In the genomic region with DNA sequence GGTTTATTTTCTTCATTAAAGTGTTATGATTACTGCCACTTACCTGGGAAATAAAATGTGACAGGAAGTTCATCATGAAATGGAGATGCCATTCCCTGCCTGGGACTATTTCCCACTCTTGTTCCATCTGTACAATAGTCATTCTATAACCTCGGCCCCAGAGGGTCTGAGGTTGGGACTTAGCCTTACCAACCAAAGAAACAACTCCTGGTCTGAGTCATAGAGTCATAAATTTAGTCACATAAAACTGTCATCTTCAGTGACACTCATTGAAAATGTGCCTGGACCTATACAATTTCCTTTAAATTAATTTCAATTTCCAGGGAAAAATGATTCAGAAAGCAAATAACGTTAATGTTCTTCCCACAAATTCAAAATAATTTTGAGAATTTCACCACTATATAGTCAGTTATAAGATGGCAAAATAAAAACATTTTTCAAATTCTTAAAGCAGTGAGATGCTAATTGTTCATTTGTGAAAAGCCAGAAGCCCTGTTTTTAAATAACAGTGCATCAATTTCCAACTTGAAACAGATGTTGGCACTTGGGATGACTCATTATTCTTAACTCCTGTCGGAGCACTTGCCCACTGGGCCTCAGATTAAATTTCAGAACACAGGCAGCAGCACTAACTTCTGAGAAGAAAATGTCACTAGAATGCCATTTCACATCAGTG, we compare ENCODE assay signal across 8 cellular contexts.
A peak's percentile ranks its signal among the peaks of the same experiment; 100 is the strongest.
DNase-seq lines count a peak whose midpoint lies in the region; ATAC-seq and TF ChIP-seq lines count a peak whose summit lies in the region.

No MANE protein-coding gene starts in this region.

- DNase-seq in GM04503 (ENCODE audit: low read depth), result peak; percentile 59
- DNase-seq in GM20000 (ENCODE audit: low spot score), result peak; percentile 34
- DNase-seq in dedifferentiated amniotic fluid mesenchymal stem cell (ENCODE audit: extremely low spot score), result peak; percentile 57
- no peak for DNase-seq in ureter (ENCODE audit: low spot score)
- DNase-seq in tibial nerve (ENCODE audit: low spot score in 2 of 2), result no peak
- no peak for DNase-seq in NCI-H2081 treated with DMSO at 0.1 percent for 48 hours (lab: John Stamatoyannopoulos, UW)
- DNase-seq in MV-4-11 (lab: John Stamatoyannopoulos, UW), result no peak

- no peaks in the 10 kb centered on the region for H3K4me1 ChIP-seq in tibial nerve

- 34 to 36% methylated on average over 3 of the region's 3 CpGs for WGBS in tibial nerve, 2 donors

- no peaks in the 10 kb centered on the region for H3K36me3 ChIP-seq in tibial nerve

- peaks cover 0 to 10% (median 4%) of the 10 kb centered on the region in 4 donors for H3K9me3 ChIP-seq in tibial nerve

- no peak overlapping the region for H3K4me3 ChIP-seq in tibial nerve

- TF ChIP-seq EP300 in tibial nerve (IDR thresholded peaks at IDR 0.05), result no peak

- TF ChIP-seq CTCF in GM20000 (IDR thresholded peaks at IDR 0.05; ENCODE audit: extremely low read depth, missing control alignments), result no peak
- no peak for TF ChIP-seq CTCF in tibial nerve (IDR thresholded peaks at IDR 0.05)

- TF ChIP-seq POLR2A in tibial nerve (IDR thresholded peaks at IDR 0.05), result no peak

- H3K27me3 ChIP-seq in tibial nerve, result no peaks in the 10 kb centered on the region

- ATAC-seq in HG03442 (IDR thresholded peaks at IDR 0.05; ENCODE audit: unreplicated experiment), result peak; percentile 89

- H3K27ac ChIP-seq in tibial nerve, result no peak overlapping the region

Comparison
In these comparisons a context has a peak if more than half of its experiments do, and no peak if none do; other contexts are left out.
1. DNase-seq: peak in GM04503 (single experiment), GM20000 (single experiment) and dedifferentiated amniotic fluid mesenchymal stem cell (single experiment); none in ureter (single experiment), tibial nerve (0 of 2), NCI-H2081 treated with DMSO at 0.1 percent for 48 hours (single experiment) and MV-4-11 (single experiment).